Comparison of ENCODE assay signal across 18 cellular contexts in the genomic region with DNA sequence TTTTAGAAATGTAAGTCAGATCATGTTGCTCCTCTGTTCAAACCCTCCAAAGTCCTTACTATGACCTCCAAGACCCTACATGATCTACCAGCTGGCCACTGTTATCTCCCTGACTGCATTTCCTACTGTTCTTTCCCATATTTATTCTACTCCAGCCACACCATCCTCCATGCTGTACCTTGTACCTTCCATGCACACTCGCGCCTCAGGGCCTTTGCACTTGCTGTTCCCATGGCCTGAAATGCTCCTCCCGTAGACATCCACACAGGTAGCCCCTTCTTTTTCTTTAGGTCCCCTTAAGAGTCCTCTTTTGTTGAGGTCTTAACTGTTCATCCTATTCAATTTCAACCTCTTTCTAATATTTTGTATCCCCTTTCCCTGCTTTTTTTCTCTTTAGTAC. TPM values are rescaled to one million over a fixed set of nuclear protein-coding genes. Genes with fewer than 3 reads are reported as not detected.
A peak's percentile ranks its signal among the peaks of the same experiment; 100 is the strongest.
DNase-seq lines count a peak whose midpoint lies in the region; ATAC-seq, FAIRE-seq and TF ChIP-seq lines count a peak whose summit lies in the region.
"Had no signal": no experiment of that assay in that cellular context is flagged by ENCODE, and none has a peak within 500 bp of the region (broad histone marks: within the 10 kb centered on the region; RNA-seq: fewer than 3 reads in every experiment).

No MANE protein-coding gene starts in this region.

- H3K9ac ChIP-seq in GM12878 (ENCODE audit: control insufficient read depth, insufficient read depth, low read length) = no peak overlapping the region

- in situ Hi-C loops in GM12878 (cut with MboI) = no loop called here

- no peak for TF ChIP-seq POLR2A in GM12878 (IDR thresholded peaks at IDR 0.05; ENCODE audit: low read depth, low read length)

- no peak for FAIRE-seq in GM12878 (lab: Jason Lieb, UNC)
- FAIRE-seq: A204.1, H54 had no signal

- H3K4me3 ChIP-seq in HEK293 (ENCODE audit: low read depth, low read length) (no peak overlapping the region), GM12878 (no peak overlapping the region), right cardiac atrium (ENCODE audit: low read length) (no peak overlapping the region)

- no peak for TF ChIP-seq EP300 in GM12878 (IDR thresholded peaks at IDR 0.05; ENCODE audit: borderline replicate concordance in 1 of 2, control insufficient read depth in 1 of 2, low read depth in 2 of 2, low read length in 2 of 2)

- H3K4me1 ChIP-seq in HEK293 (ENCODE audit: control insufficient read depth, insufficient read depth, low read length) (no peaks in the 10 kb centered on the region), GM12878 (ENCODE audit: control insufficient read depth, insufficient read depth, low read length) (peaks cover 15% of the 10 kb centered on the region), right cardiac atrium (ENCODE audit: control insufficient read depth, insufficient read depth, low read length) (peaks cover 1% of the 10 kb centered on the region)

- H3K27ac ChIP-seq in HEK293 (ENCODE audit: extremely low read depth, low read depth, low read length) (no peak overlapping the region), GM12878 (ENCODE audit: control insufficient read depth, insufficient read depth) (no peak overlapping the region), right cardiac atrium (ENCODE audit: low read length) (no peak overlapping the region)
- H3K27ac ChIP-seq: HL-60 had no signal

- TF ChIP-seq CTCF in HEK293 (tag by site-specific recombination; IDR thresholded peaks at IDR 0.05) (no peak), GM12878 (IDR thresholded peaks at IDR 0.05 in 2 of 3, conservative IDR thresholded peaks at IDR 0.05 in 1 of 3; ENCODE audit: control insufficient read depth in 2 of 3, extremely low read depth in 1 of 3, insufficient read depth in 1 of 3, low read depth in 3 of 3, low read length in 3 of 3) (no peak), mesothelial cell of epicardium (IDR thresholded peaks at IDR 0.05; ENCODE audit: unreplicated experiment) (no peak)

- H4K20me1 ChIP-seq in GM12878 (ENCODE audit: control insufficient read depth, insufficient read depth) = no peaks in the 10 kb centered on the region

- 87% methylated on average over 3 of the region's 3 CpGs for WGBS in GM12878 (ENCODE audit: insufficient coverage, insufficient replicate concordance, low lambda C conversion rate, missing lambda C conversion rate)
- 99% methylated on average over 3 of the region's 3 CpGs for WGBS in right cardiac atrium

- no peak for ATAC-seq in GM12878
- no peak for ATAC-seq in right cardiac atrium
- ATAC-seq: CD8-positive, alpha-beta T cell; HCT116 had no signal

- intact Hi-C loops in GM12878 (cut with micrococcal nuclease; ENCODE audit: unreplicated experiment) = no loop called here
- intact Hi-C loops in right cardiac atrium (cut with DNase I) = no loop called here

- no peak overlapping the region for H3K4me2 ChIP-seq in GM12878 (ENCODE audit: control insufficient read depth, insufficient read depth)

- DNase-seq in GM12878 (ENCODE audit: low read depth, low spot score) = no peak
- DNase-seq in mesothelial cell of epicardium (ENCODE audit: low spot score in 2 of 2, unreplicated experiment in 2 of 2) = no peak
- DNase-seq in activated gamma-delta T cell (lab: John Stamatoyannopoulos, UW) = no peak
- DNase-seq in ureter (ENCODE audit: low spot score) = no peak
- DNase-seq in NCI-H226 = no peak
- no peak for DNase-seq in right cardiac atrium
- DNase-seq: C1 segment of cervical spinal cord; Caco-2; CD8-positive, alpha-beta T cell; DND-41; GDM1; IMR-90 had no signal

- H3K4me3 Mint-ChIP-seq in mesothelial cell of epicardium = no peak overlapping the region
- H3K4me3 Mint-ChIP-seq: B cell; CD8-positive, alpha-beta T cell had no signal

- RAD21 ChIA-PET in GM12878 (lab: Charles Lee; ENCODE audit: unreplicated experiment) = interaction anchor here (1.0 to 2.8 kb wide), 4 partner anchors 21 to 58 kb away, joined by 3 to 10 read pairs (median 4); no protein-coding TSS in a partner anchor

- H3K79me2 ChIP-seq in GM12878 (ENCODE audit: control insufficient read depth, insufficient read depth, low read length) = no peaks in the 10 kb centered on the region

- H3K9me3 Mint-ChIP-seq in mesothelial cell of epicardium = no peaks in the 10 kb centered on the region
- H3K9me3 Mint-ChIP-seq: CD8-positive, alpha-beta T cell had no signal

- POLR2A ChIA-PET in HEK293 (lab: Yijun Ruan, JAX) (no interaction called here), GM12878 (lab: Charles Lee) (interaction anchor here (1.3 to 1.4 kb wide), 2 partner anchors 47 to 49 kb away, joined by 3 to 5 read pairs; no protein-coding TSS in a partner anchor)

- BruUV-seq in GM12878 (replicated peaks; lab: Mats Ljungman, UMichigan) = no TSS peak

- no peaks in the 10 kb centered on the region for H3K27me3 Mint-ChIP-seq in mesothelial cell of epicardium (ENCODE audit: low read depth)

- CTCF ChIA-PET in HEK293 (lab: Yijun Ruan, JAX) (interaction anchor here (1.3 to 2.6 kb wide), 2 partner anchors 21 to 58 kb away, joined by 3 to 12 read pairs; no protein-coding TSS in a partner anchor), GM12878 (lab: Yijun Ruan, JAX) (interaction anchor here (0.7 to 9.5 kb wide), 5 partner anchors 10 to 56 kb away, joined by 3 to 99 read pairs (median 4); no protein-coding TSS in a partner anchor)

- H3K9me3 ChIP-seq in HEK293 (ENCODE audit: control insufficient read depth, insufficient read depth, low read depth, low read length) (no peaks in the 10 kb centered on the region), GM12878 (replicated peaks; ENCODE audit: control insufficient read depth, insufficient read depth, low read length) (no peaks in the 10 kb centered on the region), right cardiac atrium (ENCODE audit: control insufficient read depth, low read length) (no peaks in the 10 kb centered on the region)
- H3K9me3 ChIP-seq: Caco-2 had no signal

- H2AFZ ChIP-seq in GM12878 (ENCODE audit: control insufficient read depth, low read depth, low read length) = no peak overlapping the region

- SMC1A ChIA-PET in GM12878 (lab: Charles Lee; ENCODE audit: uncharacterized antibody, unreplicated experiment) = interaction anchor here (0.7 to 7.8 kb wide), 9 partner anchors 9 to 58 kb away, joined by 3 to 88 read pairs (median 4); a partner anchor contains a TSS

- peaks cover 12% of the 10 kb centered on the region for H3K36me3 Mint-ChIP-seq in mesothelial cell of epicardium
- H3K36me3 Mint-ChIP-seq: CD8-positive, alpha-beta T cell had no signal

- TF ChIP-seq RAD21 in GM12878 (IDR thresholded peaks at IDR 0.05; ENCODE audit: insufficient read depth, low read depth, low read length) = no peak

- H3K27me3 ChIP-seq in GM12878 (replicated peaks in 1 of 2; ENCODE audit: control insufficient read depth in 2 of 2, insufficient read depth in 2 of 2, low read length in 1 of 2) (no peaks in the 10 kb centered on the region), right cardiac atrium (ENCODE audit: control insufficient read depth, insufficient read depth) (no peaks in the 10 kb centered on the region)

- H3K36me3 ChIP-seq in HEK293 (ENCODE audit: control insufficient read depth in 2 of 2, insufficient read depth in 1 of 2, low read length in 2 of 2) (peaks cover 0 to 5% of the 10 kb centered on the region in 2 experiments; a peak in 2 of 3 replicates), GM12878 (ENCODE audit: control insufficient read depth in 2 of 2, insufficient read depth in 2 of 2, low read length in 1 of 2) (no peaks in the 10 kb centered on the region; a peak in 1 of 4 replicates)

- peaks cover 25% of the 10 kb centered on the region for H3K4me1 Mint-ChIP-seq in mesothelial cell of epicardium

- peak overlapping the region; percentile 36 for H3K27ac Mint-ChIP-seq in mesothelial cell of epicardium
- H3K27ac Mint-ChIP-seq: B cell; CD8-positive, alpha-beta T cell had no signal

RNA-seq across cellular contexts. Expression of a gene that starts 47.0 kb away (rescaled TPM):
- total RNA-seq in GM12878 (2013; cell fraction: nucleolus; rRNA removed) = 10.2 and 10.9 TPM in 2 replicates
- 13.1 and 15.2 TPM in 2 replicates for total RNA-seq in GM12878 (2014; rRNA removed)
- 7.0 and 7.4 TPM in 2 replicates for total RNA-seq in GM12878 (2014; rRNA removed; fragmentation: Illumina TruSeq; extraction: Trizol)
- 23.8 and 24.8 TPM in 2 replicates for total RNA-seq in GM12878 (2021)
- polyA plus RNA-seq in GM12878 (2011; ENCODE audit: low read depth) = 2.8 TPM
- 25.2 and 52.2 TPM in 2 replicates for polyA plus RNA-seq in GM12878 (2011; rRNA removed)
- 6.2 and 11.5 TPM in 2 replicates for polyA plus RNA-seq in GM12878 (2011; cell fraction: cytosol; rRNA removed)
- polyA plus RNA-seq in GM12878 (2011; cell fraction: nucleus; rRNA removed) = 10.9 and 12.1 TPM in 2 replicates
- polyA plus RNA-seq in GM12878 (2012) = 13.6 and 18.6 TPM in 2 replicates
- polyA plus RNA-seq in GM12878 (2014; fragmentation: Illumina TruSeq; extraction: Trizol) = 3.9 and 5.3 TPM in 2 replicates
- 10 to 100 TPM in 1 of 2 experiments, 1 to 10 TPM in 1; 3.8 to 17.2 TPM for polyA plus RNA-seq in GM12878 (2014; fragmentation: Nextera tagmentation; extraction: Ambion mirVana)
- 16.7 and 17.5 TPM in 2 replicates for polyA plus RNA-seq in GM12878 (2014; rRNA removed)
- 10 to 100 TPM; 40.1 to 41.8 TPM for polyA plus RNA-seq in GM12878 (2016; fragmentation: Nextera tagmentation; extraction: Ambion mirVana)
- polyA minus RNA-seq in GM12878 (2011; rRNA and poly(A)+ RNA removed) = 3.5 and 5.9 TPM in 2 replicates
- 2.2 and 4.4 TPM in 2 replicates for polyA minus RNA-seq in GM12878 (2011; cell fraction: cytosol; rRNA and poly(A)+ RNA removed)
- 2.7 and 4.0 TPM in 2 replicates for polyA minus RNA-seq in GM12878 (2011; cell fraction: nucleus; rRNA and poly(A)+ RNA removed)
- 53.4 to 61.5 TPM (median 53.7 TPM) in 3 replicates for total RNA-seq in mesothelial cell of epicardium
- 101 TPM for total RNA-seq in ureter
- 10 to 100 TPM; 74.7 to 91.6 (median 82.0) TPM for total RNA-seq in right cardiac atrium
- 39.5 TPM for polyA plus RNA-seq in right cardiac atrium

RNA-seq across cellular contexts. Expression of a gene that starts 48.3 kb away (rescaled TPM):
- total RNA-seq in GM12878 (2013; cell fraction: nucleolus; rRNA removed) = 39.6 and 44.5 TPM in 2 replicates
- total RNA-seq in GM12878 (2014; rRNA removed) (0.56 and 2.0 TPM in 2 replicates), GM12878 (2014; rRNA removed; fragmentation: Illumina TruSeq; extraction: Trizol) (0.64 and 0.67 TPM in 2 replicates), GM12878 (2021) (1.2 and 2.7 TPM in 2 replicates), mesothelial cell of epicardium (66.1 to 73.6 TPM (median 68.0 TPM) in 3 replicates), ureter (25.1 TPM), right cardiac atrium (10 to 100 TPM; 35.4 to 46.5 (median 38.8) TPM)
- 0.04 TPM for polyA plus RNA-seq in GM12878 (2011; ENCODE audit: low read depth)
- polyA plus RNA-seq in GM12878 (2011; rRNA removed) (10.3 and 14.1 TPM in 2 replicates), GM12878 (2014; fragmentation: Illumina TruSeq; extraction: Trizol) (0.35 and 1.1 TPM in 2 replicates), GM12878 (2014; fragmentation: Nextera tagmentation; extraction: Ambion mirVana) (under 1 TPM; 0.26 to 0.66 TPM), GM12878 (2014; rRNA removed) (0.67 and 0.72 TPM in 2 replicates), GM12878 (2016; fragmentation: Nextera tagmentation; extraction: Ambion mirVana) (1 to 10 TPM; 1.6 TPM), right cardiac atrium (10.5 TPM)
- 7.1 and 10.2 TPM in 2 replicates for polyA plus RNA-seq in GM12878 (2011; cell fraction: cytosol; rRNA removed)
- polyA plus RNA-seq in GM12878 (2011; cell fraction: nucleus; rRNA removed) = 28.6 and 29.1 TPM in 2 replicates
- polyA plus RNA-seq in GM12878 (2012) = 0.10 and 0.11 TPM in 2 replicates
- polyA minus RNA-seq in GM12878 (2011; rRNA and poly(A)+ RNA removed) = 49.2 and 80.0 TPM in 2 replicates
- 22.2 and 29.9 TPM in 2 replicates for polyA minus RNA-seq in GM12878 (2011; cell fraction: cytosol; rRNA and poly(A)+ RNA removed)
- 38.2 and 59.5 TPM in 2 replicates for polyA minus RNA-seq in GM12878 (2011; cell fraction: nucleus; rRNA and poly(A)+ RNA removed)
- total RNA-seq: CD8-positive, alpha-beta T cell had no signal
